ENCODE assay signal across 21 cellular contexts in genomic region chr6:126427713-126428112, GRCh38.
"Had no signal": no experiment of that assay in that cellular context is flagged by ENCODE, and none has a peak within 500 bp of the region (broad histone marks: within the 10 kb centered on the region; RNA-seq: fewer than 3 reads in every experiment).

No MANE protein-coding gene starts in this region.

- H3K27me3 ChIP-seq: neural progenitor cell, right atrium auricular region, sigmoid colon, stomach, thyroid gland, vagina had no signal

- H3K9me3 Mint-ChIP-seq: effector memory CD8-positive, alpha-beta T cell; memory B cell; naive B cell; stimulated activated effector memory CD8-positive, alpha-beta T cell treated with anti-CD3 and anti-CD28 coated beads, Interleukin-12 subunit alpha, Interleukin-12 subunit beta, amount 100 ng/mL, for 72 hours had no signal

- H3K4me1 Mint-ChIP-seq: memory B cell; naive B cell; stimulated activated effector memory CD8-positive, alpha-beta T cell treated with anti-CD3 and anti-CD28 coated beads, Interleukin-12 subunit alpha, Interleukin-12 subunit beta, amount 100 ng/mL, for 72 hours had no signal

- H3K27me3 Mint-ChIP-seq: effector memory CD8-positive, alpha-beta T cell; memory B cell; natural killer cell treated with Interleukin-12 subunit alpha and Interleukin-12 subunit beta and Interleukin-15 and Interleukin-18, amount 100 ng/mL, for 72 hours; progenitor cell of endocrine pancreas had no signal

- H2AFZ ChIP-seq: neural progenitor cell, parathyroid adenoma had no signal

- H3K4me2 ChIP-seq: neural progenitor cell had no signal

- H3K27ac ChIP-seq: coronary artery, neural progenitor cell, parathyroid adenoma, right atrium auricular region, sigmoid colon, stomach, thyroid gland, vagina had no signal

- H3K9me3 ChIP-seq: right atrium auricular region, sigmoid colon, stomach, thyroid gland, vagina had no signal

- H3K4me3 ChIP-seq: coronary artery, lung, neural progenitor cell, right atrium auricular region, sigmoid colon, stomach, thyroid gland, vagina had no signal

- H3K27ac Mint-ChIP-seq: effector memory CD8-positive, alpha-beta T cell; memory B cell; naive B cell; natural killer cell treated with Interleukin-12 subunit alpha and Interleukin-12 subunit beta and Interleukin-15 and Interleukin-18, amount 100 ng/mL, for 72 hours; neural progenitor cell; progenitor cell of endocrine pancreas; stimulated activated effector memory CD8-positive, alpha-beta T cell treated with anti-CD3 and anti-CD28 coated beads, Interleukin-12 subunit alpha, Interleukin-12 subunit beta, amount 100 ng/mL, for 72 hours had no signal

- ATAC-seq: effector memory CD8-positive, alpha-beta T cell; left cardiac atrium; left ventricle myocardium superior; natural killer cell treated with Interleukin-12 subunit alpha and Interleukin-12 subunit beta and Interleukin-15 and Interleukin-18, amount 100 ng/mL, for 72 hours; stimulated activated effector memory CD8-positive, alpha-beta T cell treated with anti-CD3 and anti-CD28 coated beads, Interleukin-12 subunit alpha, Interleukin-12 subunit beta, amount 100 ng/mL, for 72 hours had no signal

- H3K79me2 ChIP-seq: parathyroid adenoma had no signal

- DNase-seq: effector memory CD8-positive, alpha-beta T cell; left cardiac atrium; left ventricle myocardium superior; naive B cell; sigmoid colon; stimulated activated CD4-positive, alpha-beta T cell treated with anti-CD3 and anti-CD28 coated beads, Interleukin-2, amount 100 ng/mL, for 24 hours; stimulated activated CD4-positive, alpha-beta T cell treated with anti-CD3 and anti-CD28 coated beads, Interleukin-4, amount 100 ng/mL, for 24 hours; stimulated activated naive CD4-positive, alpha-beta T cell treated with Interleukin-2 at 50 U/mL for 16 hours; stomach; thyroid gland; trophoblast cell had no signal

- H3K4me1 ChIP-seq: parathyroid adenoma, right atrium auricular region, sigmoid colon, stomach, thyroid gland, vagina had no signal

- H3K36me3 Mint-ChIP-seq: memory B cell; naive B cell; natural killer cell treated with Interleukin-12 subunit alpha and Interleukin-12 subunit beta and Interleukin-15 and Interleukin-18, amount 100 ng/mL, for 72 hours; stimulated activated effector memory CD8-positive, alpha-beta T cell treated with anti-CD3 and anti-CD28 coated beads, Interleukin-12 subunit alpha, Interleukin-12 subunit beta, amount 100 ng/mL, for 72 hours had no signal

- H3K36me3 ChIP-seq: right atrium auricular region, sigmoid colon, stomach, thyroid gland, vagina had no signal

- H3K4me3 Mint-ChIP-seq: effector memory CD8-positive, alpha-beta T cell; memory B cell; naive B cell; natural killer cell treated with Interleukin-12 subunit alpha and Interleukin-12 subunit beta and Interleukin-15 and Interleukin-18, amount 100 ng/mL, for 72 hours; neural progenitor cell; stimulated activated effector memory CD8-positive, alpha-beta T cell treated with anti-CD3 and anti-CD28 coated beads, Interleukin-12 subunit alpha, Interleukin-12 subunit beta, amount 100 ng/mL, for 72 hours had no signal
